In the genomic region with DNA sequence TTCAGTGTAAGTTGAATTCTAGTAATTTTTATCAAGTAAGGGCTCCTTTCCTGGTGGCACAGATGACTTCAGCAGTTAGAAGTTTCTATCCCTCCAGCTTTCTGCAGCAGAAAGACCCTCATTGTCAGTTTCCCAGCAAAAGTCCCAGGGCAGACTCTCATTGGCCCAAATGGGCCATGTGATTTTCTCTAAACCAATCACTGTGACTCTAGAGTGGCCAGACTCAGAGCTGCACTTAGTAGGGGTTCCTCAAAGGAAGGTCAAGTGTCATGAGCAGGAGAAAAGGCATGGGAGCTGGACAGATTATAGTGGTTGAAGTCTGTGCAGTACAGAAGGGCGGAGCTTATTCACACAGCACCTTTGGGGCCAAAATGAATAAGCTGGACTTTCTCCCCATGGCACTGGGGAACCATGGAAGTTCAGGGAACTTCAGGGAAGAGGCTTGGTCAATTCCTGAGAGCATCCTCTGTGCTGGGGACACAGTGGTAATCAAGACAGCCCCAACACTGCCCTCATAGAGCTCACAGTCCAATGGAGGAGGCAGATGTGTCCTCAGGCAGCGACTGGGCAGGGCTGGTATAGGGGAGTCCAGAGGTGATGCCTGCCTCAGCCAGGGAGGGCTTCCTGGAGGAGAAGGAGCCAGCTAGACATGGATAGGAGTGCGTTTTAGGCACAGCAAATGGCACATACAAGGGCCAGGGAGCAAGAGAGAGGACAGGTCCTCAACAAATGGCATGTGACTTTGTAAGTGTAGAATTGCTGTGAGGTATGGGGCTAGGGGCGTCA, we compare ENCODE assay signal across 1 cellular context.
TF ChIP-seq lines count a peak whose summit lies in the region.

No MANE protein-coding gene starts in this region.

TF ChIP-seq in GM12878, 131 proteins besides CTCF, POLR2A, EP300 and RAD21:
- TF ChIP-seq RELA (IDR thresholded peaks at IDR 0.05; ENCODE audit: borderline replicate concordance, partially characterized antibody) (no peak), POLR2AphosphoS2 (IDR thresholded peaks at IDR 0.05; ENCODE audit: low read depth, low read length) (0 out of 2 replicates have a peak, but pooled peaks have one; percentile 41)
TF ChIP-seq in GM12878: peak in this region for 1.
